Comparison of ENCODE assay signal across 8 cellular contexts in genomic region chr1:212368073-212368484, GRCh38. TPM values are rescaled to one million over a fixed set of nuclear protein-coding genes. Genes with fewer than 3 reads are reported as not detected.
DNase-seq lines count a peak whose midpoint lies in the region; ATAC-seq and TF ChIP-seq lines count a peak whose summit lies in the region.

No MANE protein-coding gene starts in this region.

- TF ChIP-seq CTCF in CD8-positive, alpha-beta T cell (IDR thresholded peaks at IDR 0.05): peak; percentile 79
- TF ChIP-seq CTCF in PC-3 (conservative IDR thresholded peaks at IDR 0.05; ENCODE audit: low read depth, low read length) (peak; percentile 99), psoas muscle (IDR thresholded peaks at IDR 0.05) (peak; percentile 74)

- no peaks in the 10 kb centered on the region for H3K27me3 ChIP-seq in CD8-positive, alpha-beta T cell (ENCODE audit: insufficient read depth, low read length)
- H3K27me3 ChIP-seq in PC-3 (ENCODE audit: low read length) (no peaks in the 10 kb centered on the region), psoas muscle (ENCODE audit: insufficient read depth in 3 of 3, low read length in 2 of 3) (no peaks in the 10 kb centered on the region)

- H3K27ac Mint-ChIP-seq in CD8-positive, alpha-beta T cell: peak overlapping the region; percentile 20

- no peaks in the 10 kb centered on the region for H4K20me1 ChIP-seq in PC-3 (ENCODE audit: low read length)

- H3K4me3 ChIP-seq in CD8-positive, alpha-beta T cell (ENCODE audit: low read depth, low read length): no peak overlapping the region
- H3K4me3 ChIP-seq in PC-3 (ENCODE audit: low read length) (no peak overlapping the region), psoas muscle (no peak overlapping the region)

- POLR2A ChIA-PET in CD8-positive, alpha-beta T cell (lab: Charles Lee): interaction anchor here (1.1 to 1.7 kb wide), 3 partner anchors 81 to 306 kb away, joined by 3 to 6 read pairs (median 3); no protein-coding TSS in a partner anchor
- POLR2A ChIA-PET in PC-3 (lab: Charles Lee; ENCODE audit: unreplicated experiment): no interaction called here

- H3K4me1 ChIP-seq in CD8-positive, alpha-beta T cell (ENCODE audit: insufficient read depth, low read length): no peaks in the 10 kb centered on the region
- H3K4me1 ChIP-seq in PC-3 (ENCODE audit: insufficient read depth, low read length) (no peaks in the 10 kb centered on the region), psoas muscle (peaks cover 7% of the 10 kb centered on the region)

- H3K9ac ChIP-seq in PC-3 (ENCODE audit: low read length): no peak overlapping the region

- H3K4me3 Mint-ChIP-seq in CD8-positive, alpha-beta T cell: no peak overlapping the region

- H3K4me1 Mint-ChIP-seq in CD8-positive, alpha-beta T cell (ENCODE audit: low read depth): no peaks in the 10 kb centered on the region

- H2AFZ ChIP-seq in PC-3 (ENCODE audit: low read length): no peak overlapping the region

- H3K9me2 ChIP-seq in PC-3 (replicated peaks; ENCODE audit: low read length): no peaks in the 10 kb centered on the region

- H3K27ac ChIP-seq in CD8-positive, alpha-beta T cell (ENCODE audit: low read depth, low read length): no peak overlapping the region
- H3K27ac ChIP-seq in PC-3 (ENCODE audit: low read length): no peak overlapping the region
- H3K27ac ChIP-seq in psoas muscle: no peak overlapping the region

- H3K4me2 ChIP-seq in PC-3 (ENCODE audit: low read length): no peak overlapping the region

- ATAC-seq in CD8-positive, alpha-beta T cell: peak; percentile 92
- ATAC-seq in GM19023 (IDR thresholded peaks at IDR 0.05; ENCODE audit: unreplicated experiment) (peak; percentile 71), PC-3 (peak; percentile 99), psoas muscle (peak; percentile 83 to 92 (median 84)), HG02763 (IDR thresholded peaks at IDR 0.05; ENCODE audit: unreplicated experiment) (no peak)

- no peaks in the 10 kb centered on the region for H3K27me3 Mint-ChIP-seq in CD8-positive, alpha-beta T cell (ENCODE audit: low read depth)

- no peaks in the 10 kb centered on the region for H3F3A ChIP-seq in PC-3 (ENCODE audit: low read length, unreplicated experiment)

- H3K79me2 ChIP-seq in PC-3 (ENCODE audit: low read length): no peaks in the 10 kb centered on the region

- H3K36me3 ChIP-seq in CD8-positive, alpha-beta T cell (ENCODE audit: insufficient read depth, low read length): no peaks in the 10 kb centered on the region
- H3K36me3 ChIP-seq in PC-3 (ENCODE audit: low read depth, low read length): peaks cover 16% of the 10 kb centered on the region
- peaks cover 3 to 28% of the 10 kb centered on the region in 2 donors for H3K36me3 ChIP-seq in psoas muscle (ENCODE audit: insufficient read depth in 1 of 2, low read depth in 1 of 2)

- H3K9me3 Mint-ChIP-seq in CD8-positive, alpha-beta T cell: peaks cover 5% of the 10 kb centered on the region

- no TSS peak for BruUV-seq in PC-3 (replicated peaks; lab: Mats Ljungman, UMichigan)

- CTCF ChIA-PET in CD8-positive, alpha-beta T cell (lab: Charles Lee): interaction anchor here (0.6 to 11.9 kb wide), 14 partner anchors 8 to 1262 kb away, joined by 3 to 116 read pairs (median 4); no protein-coding TSS in a partner anchor
- CTCF ChIA-PET in PC-3 (lab: Charles Lee): interaction anchor here (0.7 to 1.3 kb wide), 3 partner anchors 88 to 332 kb away, joined by 3 to 5 read pairs (median 4); partner anchors contain the start of gene DTL

- WGBS in psoas muscle, 3 donors: 70 to 90% (median 81%) methylated on average over 3 of the region's 3 CpGs

- no peaks in the 10 kb centered on the region for H3K9me3 ChIP-seq in CD8-positive, alpha-beta T cell (ENCODE audit: low read length)
- H3K9me3 ChIP-seq in PC-3 (ENCODE audit: low read length): no peaks in the 10 kb centered on the region
- peaks cover 5% of the 10 kb centered on the region for H3K9me3 ChIP-seq in psoas muscle

- peaks cover 74% of the 10 kb centered on the region for H3K36me3 Mint-ChIP-seq in CD8-positive, alpha-beta T cell

- peak; percentile 16 to 61 (median 43) for DNase-seq in CD8-positive, alpha-beta T cell
- DNase-seq in HS-27A (ENCODE audit: low read depth) (peak; percentile 27), PC-3 (peak; percentile 94), glomerular endothelial cell (ENCODE audit: extremely low read depth, low read depth, low spot score) (peak; percentile 48), psoas muscle (no peak)
- peak; percentile 72 for DNase-seq in activated effector memory CD4-positive, alpha-beta T cell treated with anti-CD3 and anti-CD28 coated beads, Interleukin-2, amount 50 U/mL, for 16 hours

- intact Hi-C loops in CD8-positive, alpha-beta T cell (cut with DNase I, micrococcal nuclease): loop anchor here (1.0 to 10.0 kb wide), 9 partner anchors 88 to 687 kb away; no protein-coding TSS in a partner anchor
- intact Hi-C loops in PC-3 (cut with micrococcal nuclease): loop anchor here (1.0 to 10.0 kb wide), 5 partner anchors 77 to 683 kb away; no protein-coding TSS in a partner anchor
- intact Hi-C loops in psoas muscle (cut with DNase I): loop anchor here (2.0 to 5.0 kb wide), 4 partner anchors 84 to 297 kb away; no protein-coding TSS in a partner anchor

RNA-seq across cellular contexts. Expression of gene PACC1, which starts 46.6 kb away (rescaled TPM):
- total RNA-seq in CD8-positive, alpha-beta T cell: 1 to 10 TPM; 2.6 to 2.9 TPM
- total RNA-seq in PC-3 (2014; rRNA removed): 18.7 and 37.5 TPM in 2 replicates
- 14.7 and 36.3 TPM in 2 replicates for total RNA-seq in glomerular endothelial cell
- total RNA-seq in psoas muscle: 1 to 10 TPM; 1.1 to 2.3 (median 1.9) TPM
- 1 to 10 TPM; 2.8 to 5.6 (median 3.3) TPM for polyA plus RNA-seq in psoas muscle

Comparison
In these comparisons a context has a peak if more than half of its experiments do, and no peak if none do; other contexts are left out.
1. DNase-seq: peak in CD8-positive, alpha-beta T cell (7 of 7), HS-27A (single experiment), PC-3 (single experiment), activated effector memory CD4-positive, alpha-beta T cell treated with anti-CD3 and anti-CD28 coated beads, Interleukin-2, amount 50 U/mL, for 16 hours (single experiment) and glomerular endothelial cell (single experiment); none in psoas muscle (0 of 2).
2. Peak in every context shown above with its lines, with median percentiles within 50 percentile points of each other: CTCF ChIP-seq.